Comparison of ENCODE assay signal across 23 cellular contexts in the genomic region with DNA sequence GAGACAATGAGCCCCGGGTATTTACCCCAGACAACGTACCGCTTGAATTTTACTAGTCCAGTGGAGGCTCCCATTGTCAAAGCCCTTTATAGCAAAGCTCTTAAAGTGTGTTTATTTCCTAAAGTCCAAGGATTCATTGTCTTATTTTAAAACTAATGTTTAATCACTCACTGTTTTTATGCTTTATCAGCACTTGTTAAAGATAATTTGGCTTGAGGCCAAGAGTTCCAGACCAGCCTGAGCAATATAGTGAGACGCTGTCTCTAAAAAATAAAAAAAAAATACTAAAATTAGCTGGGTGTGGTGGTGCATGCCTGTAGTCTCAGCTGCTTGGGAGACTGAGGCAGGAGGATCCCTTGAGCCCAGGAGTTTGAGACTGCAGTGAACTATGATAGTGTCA.
"Had no signal": no experiment of that assay in that cellular context is flagged by ENCODE, and none has a peak within 500 bp of the region (broad histone marks: within the 10 kb centered on the region; RNA-seq: fewer than 3 reads in every experiment).

No MANE protein-coding gene starts in this region.

- H2AFZ ChIP-seq: neural progenitor cell, parathyroid adenoma had no signal

- H3K27ac ChIP-seq: neural progenitor cell, parathyroid adenoma, thyroid gland, vagina had no signal

- H3K4me2 ChIP-seq: neural progenitor cell had no signal

- H3K4me1 ChIP-seq: parathyroid adenoma, vagina had no signal

- DNase-seq: cortex of kidney; effector memory CD8-positive, alpha-beta T cell; erythroblast; head of caudate nucleus; hippocampal formation; left colon; mesenchymal stem cell; midbrain; naive thymus-derived CD4-positive, alpha-beta T cell; sigmoid colon; stimulated activated CD4-positive, alpha-beta T cell treated with anti-CD3 and anti-CD28 coated beads, Interleukin-2, amount 100 ng/mL, for 24 hours; stimulated activated CD4-positive, alpha-beta T cell treated with anti-CD3 and anti-CD28 coated beads, Interleukin-4, amount 100 ng/mL, for 24 hours; stimulated activated naive CD4-positive, alpha-beta T cell treated with Interleukin-2 at 50 U/mL for 16 hours; stomach; thyroid gland; trophoblast cell had no signal

- H3K9me3 ChIP-seq: sigmoid colon, stomach, thyroid gland, vagina had no signal

- H3K36me3 ChIP-seq: neural progenitor cell, sigmoid colon, stomach, thyroid gland, vagina had no signal

- H3K9ac ChIP-seq: neural progenitor cell, parathyroid adenoma had no signal

- H3K27me3 ChIP-seq: neural progenitor cell, sigmoid colon, stomach, thyroid gland, vagina had no signal

- ATAC-seq: effector memory CD8-positive, alpha-beta T cell; left colon; naive thymus-derived CD4-positive, alpha-beta T cell; stimulated activated effector memory CD8-positive, alpha-beta T cell treated with anti-CD3 and anti-CD28 coated beads, Interleukin-12 subunit alpha, Interleukin-12 subunit beta, amount 100 ng/mL, for 72 hours had no signal

- FAIRE-seq: endometrium, frontal cortex, islet of Langerhans had no signal

- H3K4me3 ChIP-seq: neural progenitor cell, stomach, thyroid gland, vagina had no signal

- H3K79me2 ChIP-seq: parathyroid adenoma had no signal
